In genomic region chr2:68762665-68763064, GRCh38 we compare ENCODE assay signal across 9 cellular contexts. TPM values are rescaled to one million over a fixed set of nuclear protein-coding genes. Genes with fewer than 3 reads are reported as not detected.
DNase-seq lines count a peak whose midpoint lies in the region; ATAC-seq and TF ChIP-seq lines count a peak whose summit lies in the region.
"Had no signal": no experiment of that assay in that cellular context is flagged by ENCODE, and none has a peak within 500 bp of the region (broad histone marks: within the 10 kb centered on the region; RNA-seq: fewer than 3 reads in every experiment).

No MANE protein-coding gene starts in this region.

- peak overlapping the region; percentile 10; the same call in 1 of the 3 replicates for H2BK15ac ChIP-seq in IMR-90 (ENCODE audit: low read depth, low read length)

- no peak for TF ChIP-seq RAD21 in IMR-90 (IDR thresholded peaks at IDR 0.05; ENCODE audit: low read length)

- no peak overlapping the region for H3K23ac ChIP-seq in IMR-90 (ENCODE audit: low read depth, low read length)

- peaks cover 22% of the 10 kb centered on the region for H3K4me1 ChIP-seq in IMR-90 (ENCODE audit: control insufficient read depth, insufficient read depth, low read length)
- peaks cover 0 to 20% (median 0%) of the 10 kb centered on the region in 3 donors for H3K4me1 ChIP-seq in gastroesophageal sphincter

- no peaks in the 10 kb centered on the region for H3K27me3 Mint-ChIP-seq in activated naive CD4-positive, alpha-beta T cell treated with anti-CD3 and anti-CD28 coated beads, Interleukin-2, amount 50 U/mL, for 24 hours
- no peaks in the 10 kb centered on the region for H3K27me3 Mint-ChIP-seq in stimulated activated naive CD8-positive, alpha-beta T cell treated with anti-CD3 and anti-CD28 coated beads, Interleukin-15, amount 100 ng/mL, for 72 hours

- H3K4me3 Mint-ChIP-seq in activated naive CD4-positive, alpha-beta T cell treated with anti-CD3 and anti-CD28 coated beads, Interleukin-2, amount 50 U/mL, for 24 hours: peak overlapping the region; percentile 67
- H3K4me3 Mint-ChIP-seq in stimulated activated naive CD8-positive, alpha-beta T cell treated with anti-CD3 and anti-CD28 coated beads, Interleukin-15, amount 100 ng/mL, for 72 hours: peak overlapping the region; percentile 53 to 80

- H3K36me3 ChIP-seq in IMR-90 (ENCODE audit: control insufficient read depth, insufficient read depth, low read length): no peaks in the 10 kb centered on the region
- H3K36me3 ChIP-seq in gastroesophageal sphincter: no peaks in the 10 kb centered on the region

- dilution Hi-C loops in IMR-90 (cut with HindIII; ENCODE audit: low sequenced_read_pairs, unreplicated experiment): no loop called here

- TF ChIP-seq CTCF in IMR-90 (conservative IDR thresholded peaks at IDR 0.05; ENCODE audit: low read depth, low read length) (no peak), gastroesophageal sphincter (IDR thresholded peaks at IDR 0.05) (no peak)

- no peaks in the 10 kb centered on the region for H3K79me1 ChIP-seq in IMR-90 (ENCODE audit: low read depth in 1 of 2, low read length in 2 of 2)

- peak overlapping the region; percentile 33; the same call in 1 of the 2 replicates for H3K27ac ChIP-seq in IMR-90 (ENCODE audit: insufficient read depth, low read length)
- no peak overlapping the region for H3K27ac ChIP-seq in gastroesophageal sphincter
- H3K27ac ChIP-seq: C4-2B had no signal

- H2BK20ac ChIP-seq in IMR-90 (ENCODE audit: low read depth, low read length): peak overlapping the region; percentile 13

- H2AK9ac ChIP-seq in IMR-90 (replicated peaks; ENCODE audit: low read depth, low read length, poor library complexity): no peak overlapping the region

- POLR2A ChIA-PET in IMR-90 (lab: Charles Lee; ENCODE audit: unreplicated experiment): no interaction called here

- no peak overlapping the region for H3K4me2 ChIP-seq in IMR-90 (ENCODE audit: low read depth, low read length)

- no peak overlapping the region for H2AK5ac ChIP-seq in IMR-90 (ENCODE audit: low read depth, low read length)

- CTCF ChIA-PET in IMR-90 (lab: Yijun Ruan, JAX): interaction anchor here (1.4 kb wide), 1 partner anchor 11 kb away, joined by 5 read pairs; no protein-coding TSS in a partner anchor

- intact Hi-C loops in IMR-90 (cut with micrococcal nuclease): no loop called here

- peak overlapping the region; percentile 91 for H3K27ac Mint-ChIP-seq in activated naive CD4-positive, alpha-beta T cell treated with anti-CD3 and anti-CD28 coated beads, Interleukin-2, amount 50 U/mL, for 24 hours
- no peak overlapping the region for H3K27ac Mint-ChIP-seq in stimulated activated naive CD8-positive, alpha-beta T cell treated with anti-CD3 and anti-CD28 coated beads, Interleukin-15, amount 100 ng/mL, for 72 hours

- H3K4me3 ChIP-seq in IMR-90 (ENCODE audit: insufficient read depth, low read depth, low read length) (no peak overlapping the region), gastroesophageal sphincter (no peak overlapping the region)

- H3K9ac ChIP-seq in IMR-90 (ENCODE audit: low read depth, low read length): no peak overlapping the region

- peaks cover 6% of the 10 kb centered on the region for H3K36me3 Mint-ChIP-seq in activated naive CD4-positive, alpha-beta T cell treated with anti-CD3 and anti-CD28 coated beads, Interleukin-2, amount 50 U/mL, for 24 hours

- H3K4me1 Mint-ChIP-seq in activated naive CD4-positive, alpha-beta T cell treated with anti-CD3 and anti-CD28 coated beads, Interleukin-2, amount 50 U/mL, for 24 hours: peaks cover 97% of the 10 kb centered on the region
- H3K4me1 Mint-ChIP-seq in stimulated activated naive CD8-positive, alpha-beta T cell treated with anti-CD3 and anti-CD28 coated beads, Interleukin-15, amount 100 ng/mL, for 72 hours: peaks cover 93% of the 10 kb centered on the region

- H4K8ac ChIP-seq in IMR-90 (ENCODE audit: low read depth in 2 of 2, low read length in 2 of 2): no peak overlapping the region

- H3K4ac ChIP-seq in IMR-90 (ENCODE audit: low read depth, low read length): peak overlapping the region; percentile 19; the same call in 1 of the 2 replicates

- no peak overlapping the region; the same call in 1 of the 2 replicates for H3K14ac ChIP-seq in IMR-90 (replicated peaks; ENCODE audit: low read depth, low read length)

- H3K9me3 Mint-ChIP-seq in activated naive CD4-positive, alpha-beta T cell treated with anti-CD3 and anti-CD28 coated beads, Interleukin-2, amount 50 U/mL, for 24 hours: no peaks in the 10 kb centered on the region
- peaks cover 0 to 7% of the 10 kb centered on the region in 2 donors for H3K9me3 Mint-ChIP-seq in stimulated activated naive CD8-positive, alpha-beta T cell treated with anti-CD3 and anti-CD28 coated beads, Interleukin-15, amount 100 ng/mL, for 72 hours

- TF ChIP-seq POLR2A in IMR-90 (IDR thresholded peaks at IDR 0.05; ENCODE audit: low read depth, low read length) (no peak), gastroesophageal sphincter (IDR thresholded peaks at IDR 0.05) (no peak)

- H4K91ac ChIP-seq in IMR-90 (ENCODE audit: insufficient read depth, low read depth, low read length): no peak overlapping the region

- in situ Hi-C loops in IMR-90 (cut with MboI; ENCODE audit: low sequenced_read_pairs): no loop called here

- H2AFZ ChIP-seq in IMR-90 (replicated peaks; ENCODE audit: low read length, poor library complexity): no peak overlapping the region

- H4K20me1 ChIP-seq in IMR-90 (ENCODE audit: insufficient read depth, low read length): no peaks in the 10 kb centered on the region

- no peaks in the 10 kb centered on the region for H3K27me3 ChIP-seq in IMR-90 (ENCODE audit: control insufficient read depth, insufficient read depth, low read length)
- no peaks in the 10 kb centered on the region for H3K27me3 ChIP-seq in gastroesophageal sphincter

- H2BK120ac ChIP-seq in IMR-90 (ENCODE audit: low read depth, low read length): peak overlapping the region; percentile 59; the same call in 1 of the 2 replicates

- no peak for DNase-seq in activated naive CD4-positive, alpha-beta T cell treated with anti-CD3 and anti-CD28 coated beads, Interleukin-2, amount 50 U/mL, for 16 hours
- DNase-seq in IMR-90: peak; percentile 79
- DNase-seq in central memory CD4-positive, alpha-beta T cell: peak; percentile 38
- no peak for DNase-seq in stimulated activated naive CD8-positive, alpha-beta T cell treated with anti-CD3 and anti-CD28 coated beads, Interleukin-15, amount 100 ng/mL, for 72 hours
- no peak for DNase-seq in UCSD-AML1 (lab: John Stamatoyannopoulos, UW; ENCODE audit: unreplicated experiment)

- H3K18ac ChIP-seq in IMR-90 (ENCODE audit: low read depth, low read length): peak overlapping the region; percentile 65; the same call in 1 of the 2 replicates

- H3K9me1 ChIP-seq in IMR-90 (ENCODE audit: insufficient read depth, low read length): peaks cover 9% of the 10 kb centered on the region

- peak overlapping the region; percentile 5 for H2BK5ac ChIP-seq in IMR-90 (ENCODE audit: low read depth, low read length, poor library complexity, severe bottlenecking)

- ATAC-seq in IMR-90 (ENCODE audit: low read depth) (no peak), gastroesophageal sphincter (no peak), HG03521 (IDR thresholded peaks at IDR 0.05; ENCODE audit: unreplicated experiment) (no peak)
- ATAC-seq in stimulated activated naive CD8-positive, alpha-beta T cell treated with anti-CD3 and anti-CD28 coated beads, Interleukin-15, amount 100 ng/mL, for 72 hours: peak; percentile 41

- H3K9me3 ChIP-seq in IMR-90 (ENCODE audit: control insufficient read depth, insufficient read depth, low read length) (no peaks in the 10 kb centered on the region), gastroesophageal sphincter (no peaks in the 10 kb centered on the region)

- no peak overlapping the region for H3K56ac ChIP-seq in IMR-90 (ENCODE audit: extremely low read depth, insufficient read depth, low read length)

- TF ChIP-seq EP300 in gastroesophageal sphincter (IDR thresholded peaks at IDR 0.05): no peak

- H4K5ac ChIP-seq in IMR-90 (ENCODE audit: low read depth, low read length): peak overlapping the region; percentile 60; the same call in 1 of the 2 replicates

- no TSS peak for BruUV-seq in IMR-90 (replicated peaks; lab: Mats Ljungman, UMichigan)

TF ChIP-seq in IMR-90, 13 proteins besides CTCF, POLR2A, EP300 and RAD21:
- TF ChIP-seq CEBPB (IDR thresholded peaks at IDR 0.05; ENCODE audit: low read depth, low read length) (no peak), RFX5 (IDR thresholded peaks at IDR 0.05; ENCODE audit: low read depth, low read length) (no peak), MXI1 (IDR thresholded peaks at IDR 0.05; ENCODE audit: borderline replicate concordance, low read depth, low read length) (no peak), MAZ (IDR thresholded peaks at IDR 0.05; ENCODE audit: borderline replicate concordance, low read depth, low read length) (no peak), RCOR1 (IDR thresholded peaks at IDR 0.05; ENCODE audit: insufficient replicate concordance, low read length) (no peak), MAFK (IDR thresholded peaks at IDR 0.05; ENCODE audit: low read depth, low read length) (no peak), NFE2L2 (IDR thresholded peaks at IDR 0.05; ENCODE audit: low read depth, low read length) (no peak), SMC3 (IDR thresholded peaks at IDR 0.05; ENCODE audit: low read depth, low read length) (no peak), CHD1 (IDR thresholded peaks at IDR 0.05; ENCODE audit: low read depth, low read length) (no peak)
- TF ChIP-seq, protein P1, sequence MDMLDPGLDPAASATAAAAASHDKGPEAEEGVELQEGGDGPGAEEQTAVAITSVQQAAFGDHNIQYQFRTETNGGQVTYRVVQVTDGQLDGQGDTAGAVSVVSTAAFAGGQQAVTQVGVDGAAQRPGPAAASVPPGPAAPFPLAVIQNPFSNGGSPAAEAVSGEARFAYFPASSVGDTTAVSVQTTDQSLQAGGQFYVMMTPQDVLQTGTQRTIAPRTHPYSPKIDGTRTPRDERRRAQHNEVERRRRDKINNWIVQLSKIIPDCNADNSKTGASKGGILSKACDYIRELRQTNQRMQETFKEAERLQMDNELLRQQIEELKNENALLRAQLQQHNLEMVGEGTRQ (IDR thresholded peaks at IDR 0.05; ENCODE audit: low read depth, low read length): no peak
TF ChIP-seq in IMR-90: peak in this region for 0.

RNA-seq across cellular contexts. Expression of gene ARHGAP25, which starts 28.1 kb away (rescaled TPM):
- 0.28 and 0.36 TPM in 2 replicates for total RNA-seq in IMR-90 (2012; rRNA removed)
- 0.27 and 0.29 TPM in 2 replicates for polyA plus RNA-seq in IMR-90 (2012; rRNA removed)
- polyA plus RNA-seq in IMR-90 (2012; cell fraction: cytosol; rRNA removed): 0.24 and 0.30 TPM in 2 replicates
- polyA plus RNA-seq in IMR-90 (2012; cell fraction: nucleus; rRNA removed; ENCODE audit: low replicate concordance): 0.14 and 0.45 TPM in 2 replicates
- total RNA-seq in gastroesophageal sphincter: 1 to 10 TPM; 2.2 to 7.3 (median 4.4) TPM

Comparison
In these comparisons a context has a peak if more than half of its experiments do, and no peak if none do; other contexts are left out.
1. DNase-seq: peak in IMR-90 (single experiment) and central memory CD4-positive, alpha-beta T cell (single experiment); none in activated naive CD4-positive, alpha-beta T cell treated with anti-CD3 and anti-CD28 coated beads, Interleukin-2, amount 50 U/mL, for 16 hours (single experiment), stimulated activated naive CD8-positive, alpha-beta T cell treated with anti-CD3 and anti-CD28 coated beads, Interleukin-15, amount 100 ng/mL, for 72 hours (0 of 2) and UCSD-AML1 (single experiment).